ENCODE assay signal across 27 cellular contexts in genomic region chr10:114724295-114724694, GRCh38.
"Had no signal": no experiment of that assay in that cellular context is flagged by ENCODE, and none has a peak within 500 bp of the region (broad histone marks: within the 10 kb centered on the region; RNA-seq: fewer than 3 reads in every experiment).

No MANE protein-coding gene starts in this region.

- H3K4me2 ChIP-seq: smooth muscle cell had no signal

- H3K27ac Mint-ChIP-seq: activated CD8-positive, alpha-beta T cell treated with anti-CD3 and anti-CD28 coated beads, Interleukin-2, amount 10 ng/mL, durations not matched to agents 7 days and 5 days; activated naive CD4-positive, alpha-beta T cell treated with anti-CD3 and anti-CD28 coated beads, Interleukin-2, amount 50 U/mL, for 24 hours; brain; memory B cell; nephron; stimulated activated memory B cell treated with anti-CD40 and anti-IgM and Interleukin-4, amounts not matched to agents 10 μg/mL and 1 μg/mL and 100 μg/mL, for 72 hours; T-cell had no signal

- H3K4me3 ChIP-seq: colonic mucosa, dorsolateral prefrontal cortex, esophagus squamous epithelium, gastroesophageal sphincter, sigmoid colon, smooth muscle cell, stomach, suprapubic skin, tibial nerve had no signal

- H3K27ac ChIP-seq: colonic mucosa, esophagus squamous epithelium, gastroesophageal sphincter, parathyroid adenoma, sigmoid colon, stomach, suprapubic skin, tibial nerve had no signal

- H3K4me1 Mint-ChIP-seq: activated naive CD4-positive, alpha-beta T cell treated with anti-CD3 and anti-CD28 coated beads, Interleukin-2, amount 50 U/mL, for 24 hours; central memory CD8-positive, alpha-beta T cell; memory B cell; nephron; stimulated activated memory B cell treated with anti-CD40 and anti-IgM and Interleukin-4, amounts not matched to agents 10 μg/mL and 1 μg/mL and 100 μg/mL, for 72 hours; T-cell had no signal

- H3K36me3 Mint-ChIP-seq: activated naive CD4-positive, alpha-beta T cell treated with anti-CD3 and anti-CD28 coated beads, Interleukin-2, amount 50 U/mL, for 24 hours; brain; memory B cell; stimulated activated memory B cell treated with anti-CD40 and anti-IgM and Interleukin-4, amounts not matched to agents 10 μg/mL and 1 μg/mL and 100 μg/mL, for 72 hours; T-cell had no signal

- H3K4me1 ChIP-seq: colonic mucosa, gastroesophageal sphincter, parathyroid adenoma, sigmoid colon, suprapubic skin, tibial nerve had no signal

- DNase-seq: activated CD4-positive, alpha-beta T cell treated with anti-CD3 and anti-CD28 coated beads for 1 hour; activated CD4-positive, alpha-beta T cell treated with anti-CD3 and anti-CD28 coated beads, Interleukin-2, amount 50 U/mL, for 1 hour; activated CD8-positive, alpha-beta T cell treated with anti-CD3 and anti-CD28 coated beads, Interleukin-2, amount 10 ng/mL, durations not matched to agents 7 days and 5 days; activated gamma-delta T cell treated with Interleukin-2 at 50 U/mL for 16 hours; aorta; colonic mucosa; dorsolateral prefrontal cortex; esophagus squamous epithelium; head of caudate nucleus; kidney; left ventricle myocardium superior; sigmoid colon; stimulated activated CD4-positive, alpha-beta T cell treated with anti-CD3 and anti-CD28 coated beads, Interleukin-15, amount 100 ng/mL, for 24 hours; stomach; T-cell had no signal

- ATAC-seq: activated CD8-positive, alpha-beta T cell treated with anti-CD3 and anti-CD28 coated beads, Interleukin-2, amount 10 ng/mL, durations not matched to agents 7 days and 5 days; gastroesophageal sphincter; left ventricle myocardium superior; stimulated activated memory B cell treated with anti-CD40 and anti-IgM and Interleukin-4, amounts not matched to agents 10 μg/mL and 1 μg/mL and 100 μg/mL, for 72 hours; T-cell had no signal

- H3K9me3 ChIP-seq: colonic mucosa, esophagus squamous epithelium, gastroesophageal sphincter, sigmoid colon, stomach, suprapubic skin, tibial nerve had no signal

- H3K9me3 Mint-ChIP-seq: activated naive CD4-positive, alpha-beta T cell treated with anti-CD3 and anti-CD28 coated beads, Interleukin-2, amount 50 U/mL, for 24 hours; central memory CD8-positive, alpha-beta T cell had no signal

- H3K27me3 Mint-ChIP-seq: central memory CD8-positive, alpha-beta T cell had no signal

- FAIRE-seq: kidney, urothelium cell line had no signal

- H3K4me3 Mint-ChIP-seq: activated CD8-positive, alpha-beta T cell treated with anti-CD3 and anti-CD28 coated beads, Interleukin-2, amount 10 ng/mL, durations not matched to agents 7 days and 5 days; activated naive CD4-positive, alpha-beta T cell treated with anti-CD3 and anti-CD28 coated beads, Interleukin-2, amount 50 U/mL, for 24 hours; brain; central memory CD8-positive, alpha-beta T cell; memory B cell; nephron; stimulated activated memory B cell treated with anti-CD40 and anti-IgM and Interleukin-4, amounts not matched to agents 10 μg/mL and 1 μg/mL and 100 μg/mL, for 72 hours; T-cell had no signal
